1 cellular context compared by ENCODE assay signal in the genomic region with DNA sequence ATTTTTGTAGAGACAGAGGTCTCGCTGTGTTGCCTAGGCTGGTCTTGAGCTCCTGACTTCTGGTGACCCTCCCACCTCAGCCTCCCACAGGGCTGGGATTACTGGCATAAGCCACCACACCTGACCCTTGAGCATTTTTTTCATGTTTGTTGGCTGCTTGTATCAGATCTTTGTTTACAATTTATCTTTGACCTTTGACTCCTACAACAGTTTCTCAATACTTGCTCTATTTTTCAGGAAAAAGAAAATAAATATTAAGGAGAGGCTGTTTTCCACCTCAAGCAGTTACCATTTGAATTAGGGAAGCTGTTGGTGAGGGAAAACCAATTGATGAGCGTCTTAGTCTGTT.
TF ChIP-seq lines count a peak whose summit lies in the region.

No MANE protein-coding gene starts in this region.

TF ChIP-seq in HepG2, 621 proteins besides CTCF, POLR2A, EP300 and RAD21 (continued from another document and continues in another):
- TF ChIP-seq, protein P1, sequence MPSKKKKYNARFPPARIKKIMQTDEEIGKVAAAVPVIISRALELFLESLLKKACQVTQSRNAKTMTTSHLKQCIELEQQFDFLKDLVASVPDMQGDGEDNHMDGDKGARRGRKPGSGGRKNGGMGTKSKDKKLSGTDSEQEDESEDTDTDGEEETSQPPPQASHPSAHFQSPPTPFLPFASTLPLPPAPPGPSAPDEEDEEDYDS (CRISPR knock-in tag; IDR thresholded peaks at IDR 0.05) = no peak
- TF ChIP-seq ZNF138 (CRISPR knock-in tag; IDR thresholded peaks at IDR 0.05; ENCODE audit: low read depth) (no peak), ZNF235 (CRISPR knock-in tag; IDR thresholded peaks at IDR 0.05; ENCODE audit: borderline replicate concordance) (no peak), ZHX1 (CRISPR knock-in tag; IDR thresholded peaks at IDR 0.05; ENCODE audit: low read depth) (no peak), ZNF558 (CRISPR knock-in tag; IDR thresholded peaks at IDR 0.05; ENCODE audit: borderline replicate concordance) (no peak), MZF1 (CRISPR knock-in tag; IDR thresholded peaks at IDR 0.05; ENCODE audit: borderline replicate concordance) (no peak), TOE1 (CRISPR knock-in tag; IDR thresholded peaks at IDR 0.05) (no peak), SP4 (CRISPR knock-in tag; IDR thresholded peaks at IDR 0.05) (no peak), KLF11 (CRISPR knock-in tag; IDR thresholded peaks at IDR 0.05) (no peak), SATB2 (CRISPR knock-in tag; IDR thresholded peaks at IDR 0.05) (no peak), SMYD3 (CRISPR knock-in tag; IDR thresholded peaks at IDR 0.05) (no peak), CBX1 (IDR thresholded peaks at IDR 0.05; ENCODE audit: low read depth) (no peak), CREBL2 (CRISPR knock-in tag; IDR thresholded peaks at IDR 0.05; ENCODE audit: borderline replicate concordance) (no peak), ZNF878 (CRISPR knock-in tag; IDR thresholded peaks at IDR 0.05) (no peak), ZNF441 (CRISPR knock-in tag; IDR thresholded peaks at IDR 0.05; ENCODE audit: borderline replicate concordance) (no peak), ZNF317 (CRISPR knock-in tag; IDR thresholded peaks at IDR 0.05) (no peak), RCOR2 (CRISPR knock-in tag; IDR thresholded peaks at IDR 0.05) (peak; percentile 79), MTF1 (CRISPR knock-in tag; IDR thresholded peaks at IDR 0.05) (no peak), ZNF629 (CRISPR knock-in tag; conservative IDR thresholded peaks at IDR 0.05) (no peak), AKNA (CRISPR knock-in tag; IDR thresholded peaks at IDR 0.05; ENCODE audit: borderline replicate concordance) (no peak), ZNF331 (CRISPR knock-in tag; IDR thresholded peaks at IDR 0.05) (peak; percentile 53; the same call in 1 of the 2 replicates), ZKSCAN1 (IDR thresholded peaks at IDR 0.05; ENCODE audit: low read length) (no peak), ZNF543 (CRISPR knock-in tag; IDR thresholded peaks at IDR 0.05) (no peak), ZNF224 (CRISPR knock-in tag; IDR thresholded peaks at IDR 0.05) (no peak), ZNF451 (CRISPR knock-in tag; IDR thresholded peaks at IDR 0.05) (no peak), ZNF292 (CRISPR knock-in tag; IDR thresholded peaks at IDR 0.05; ENCODE audit: borderline replicate concordance, low read depth) (no peak), ZSCAN31 (CRISPR knock-in tag; IDR thresholded peaks at IDR 0.05; ENCODE audit: low read depth) (no peak), ZFAT (CRISPR knock-in tag; conservative IDR thresholded peaks at IDR 0.05) (no peak), ZBTB2 (CRISPR knock-in tag; IDR thresholded peaks at IDR 0.05; ENCODE audit: low read depth) (no peak), REL (CRISPR knock-in tag; conservative IDR thresholded peaks at IDR 0.05) (no peak), ZNF780A (CRISPR knock-in tag; IDR thresholded peaks at IDR 0.05) (no peak), ZBTB7B (CRISPR knock-in tag; IDR thresholded peaks at IDR 0.05) (no peak), CC2D1A (CRISPR knock-in tag; IDR thresholded peaks at IDR 0.05) (no peak), RFX1 (IDR thresholded peaks at IDR 0.05) (no peak), GABPB1 (CRISPR knock-in tag; IDR thresholded peaks at IDR 0.05) (no peak)
- TF ChIP-seq, protein P2, sequence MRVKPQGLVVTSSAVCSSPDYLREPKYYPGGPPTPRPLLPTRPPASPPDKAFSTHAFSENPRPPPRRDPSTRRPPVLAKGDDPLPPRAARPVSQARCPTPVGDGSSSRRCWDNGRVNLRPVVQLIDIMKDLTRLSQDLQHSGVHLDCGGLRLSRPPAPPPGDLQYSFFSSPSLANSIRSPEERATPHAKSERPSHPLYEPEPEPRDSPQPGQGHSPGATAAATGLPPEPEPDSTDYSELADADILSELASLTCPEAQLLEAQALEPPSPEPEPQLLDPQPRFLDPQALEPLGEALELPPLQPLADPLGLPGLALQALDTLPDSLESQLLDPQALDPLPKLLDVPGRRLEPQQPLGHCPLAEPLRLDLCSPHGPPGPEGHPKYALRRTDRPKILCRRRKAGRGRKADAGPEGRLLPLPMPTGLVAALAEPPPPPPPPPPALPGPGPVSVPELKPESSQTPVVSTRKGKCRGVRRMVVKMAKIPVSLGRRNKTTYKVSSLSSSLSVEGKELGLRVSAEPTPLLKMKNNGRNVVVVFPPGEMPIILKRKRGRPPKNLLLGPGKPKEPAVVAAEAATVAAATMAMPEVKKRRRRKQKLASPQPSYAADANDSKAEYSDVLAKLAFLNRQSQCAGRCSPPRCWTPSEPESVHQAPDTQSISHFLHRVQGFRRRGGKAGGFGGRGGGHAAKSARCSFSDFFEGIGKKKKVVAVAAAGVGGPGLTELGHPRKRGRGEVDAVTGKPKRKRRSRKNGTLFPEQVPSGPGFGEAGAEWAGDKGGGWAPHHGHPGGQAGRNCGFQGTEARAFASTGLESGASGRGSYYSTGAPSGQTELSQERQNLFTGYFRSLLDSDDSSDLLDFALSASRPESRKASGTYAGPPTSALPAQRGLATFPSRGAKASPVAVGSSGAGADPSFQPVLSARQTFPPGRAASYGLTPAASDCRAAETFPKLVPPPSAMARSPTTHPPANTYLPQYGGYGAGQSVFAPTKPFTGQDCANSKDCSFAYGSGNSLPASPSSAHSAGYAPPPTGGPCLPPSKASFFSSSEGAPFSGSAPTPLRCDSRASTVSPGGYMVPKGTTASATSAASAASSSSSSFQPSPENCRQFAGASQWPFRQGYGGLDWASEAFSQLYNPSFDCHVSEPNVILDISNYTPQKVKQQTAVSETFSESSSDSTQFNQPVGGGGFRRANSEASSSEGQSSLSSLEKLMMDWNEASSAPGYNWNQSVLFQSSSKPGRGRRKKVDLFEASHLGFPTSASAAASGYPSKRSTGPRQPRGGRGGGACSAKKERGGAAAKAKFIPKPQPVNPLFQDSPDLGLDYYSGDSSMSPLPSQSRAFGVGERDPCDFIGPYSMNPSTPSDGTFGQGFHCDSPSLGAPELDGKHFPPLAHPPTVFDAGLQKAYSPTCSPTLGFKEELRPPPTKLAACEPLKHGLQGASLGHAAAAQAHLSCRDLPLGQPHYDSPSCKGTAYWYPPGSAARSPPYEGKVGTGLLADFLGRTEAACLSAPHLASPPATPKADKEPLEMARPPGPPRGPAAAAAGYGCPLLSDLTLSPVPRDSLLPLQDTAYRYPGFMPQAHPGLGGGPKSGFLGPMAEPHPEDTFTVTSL (CRISPR knock-in tag; IDR thresholded peaks at IDR 0.05; ENCODE audit: borderline replicate concordance) = peak; percentile 81; the same call in 1 of the 2 replicates
- TF ChIP-seq, protein P3, sequence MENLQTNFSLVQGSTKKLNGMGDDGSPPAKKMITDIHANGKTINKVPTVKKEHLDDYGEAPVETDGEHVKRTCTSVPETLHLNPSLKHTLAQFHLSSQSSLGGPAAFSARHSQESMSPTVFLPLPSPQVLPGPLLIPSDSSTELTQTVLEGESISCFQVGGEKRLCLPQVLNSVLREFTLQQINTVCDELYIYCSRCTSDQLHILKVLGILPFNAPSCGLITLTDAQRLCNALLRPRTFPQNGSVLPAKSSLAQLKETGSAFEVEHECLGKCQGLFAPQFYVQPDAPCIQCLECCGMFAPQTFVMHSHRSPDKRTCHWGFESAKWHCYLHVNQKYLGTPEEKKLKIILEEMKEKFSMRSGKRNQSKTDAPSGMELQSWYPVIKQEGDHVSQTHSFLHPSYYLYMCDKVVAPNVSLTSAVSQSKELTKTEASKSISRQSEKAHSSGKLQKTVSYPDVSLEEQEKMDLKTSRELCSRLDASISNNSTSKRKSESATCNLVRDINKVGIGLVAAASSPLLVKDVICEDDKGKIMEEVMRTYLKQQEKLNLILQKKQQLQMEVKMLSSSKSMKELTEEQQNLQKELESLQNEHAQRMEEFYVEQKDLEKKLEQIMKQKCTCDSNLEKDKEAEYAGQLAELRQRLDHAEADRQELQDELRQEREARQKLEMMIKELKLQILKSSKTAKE (CRISPR knock-in tag; IDR thresholded peaks at IDR 0.05; ENCODE audit: borderline replicate concordance) = no peak
- TF ChIP-seq, protein P4, sequence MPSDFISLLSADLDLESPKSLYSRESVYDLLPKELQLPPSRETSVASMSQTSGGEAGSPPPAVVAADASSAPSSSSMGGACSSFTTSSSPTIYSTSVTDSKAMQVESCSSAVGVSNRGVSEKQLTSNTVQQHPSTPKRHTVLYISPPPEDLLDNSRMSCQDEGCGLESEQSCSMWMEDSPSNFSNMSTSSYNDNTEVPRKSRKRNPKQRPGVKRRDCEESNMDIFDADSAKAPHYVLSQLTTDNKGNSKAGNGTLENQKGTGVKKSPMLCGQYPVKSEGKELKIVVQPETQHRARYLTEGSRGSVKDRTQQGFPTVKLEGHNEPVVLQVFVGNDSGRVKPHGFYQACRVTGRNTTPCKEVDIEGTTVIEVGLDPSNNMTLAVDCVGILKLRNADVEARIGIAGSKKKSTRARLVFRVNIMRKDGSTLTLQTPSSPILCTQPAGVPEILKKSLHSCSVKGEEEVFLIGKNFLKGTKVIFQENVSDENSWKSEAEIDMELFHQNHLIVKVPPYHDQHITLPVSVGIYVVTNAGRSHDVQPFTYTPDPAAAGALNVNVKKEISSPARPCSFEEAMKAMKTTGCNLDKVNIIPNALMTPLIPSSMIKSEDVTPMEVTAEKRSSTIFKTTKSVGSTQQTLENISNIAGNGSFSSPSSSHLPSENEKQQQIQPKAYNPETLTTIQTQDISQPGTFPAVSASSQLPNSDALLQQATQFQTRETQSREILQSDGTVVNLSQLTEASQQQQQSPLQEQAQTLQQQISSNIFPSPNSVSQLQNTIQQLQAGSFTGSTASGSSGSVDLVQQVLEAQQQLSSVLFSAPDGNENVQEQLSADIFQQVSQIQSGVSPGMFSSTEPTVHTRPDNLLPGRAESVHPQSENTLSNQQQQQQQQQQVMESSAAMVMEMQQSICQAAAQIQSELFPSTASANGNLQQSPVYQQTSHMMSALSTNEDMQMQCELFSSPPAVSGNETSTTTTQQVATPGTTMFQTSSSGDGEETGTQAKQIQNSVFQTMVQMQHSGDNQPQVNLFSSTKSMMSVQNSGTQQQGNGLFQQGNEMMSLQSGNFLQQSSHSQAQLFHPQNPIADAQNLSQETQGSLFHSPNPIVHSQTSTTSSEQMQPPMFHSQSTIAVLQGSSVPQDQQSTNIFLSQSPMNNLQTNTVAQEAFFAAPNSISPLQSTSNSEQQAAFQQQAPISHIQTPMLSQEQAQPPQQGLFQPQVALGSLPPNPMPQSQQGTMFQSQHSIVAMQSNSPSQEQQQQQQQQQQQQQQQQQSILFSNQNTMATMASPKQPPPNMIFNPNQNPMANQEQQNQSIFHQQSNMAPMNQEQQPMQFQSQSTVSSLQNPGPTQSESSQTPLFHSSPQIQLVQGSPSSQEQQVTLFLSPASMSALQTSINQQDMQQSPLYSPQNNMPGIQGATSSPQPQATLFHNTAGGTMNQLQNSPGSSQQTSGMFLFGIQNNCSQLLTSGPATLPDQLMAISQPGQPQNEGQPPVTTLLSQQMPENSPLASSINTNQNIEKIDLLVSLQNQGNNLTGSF (CRISPR knock-in tag; IDR thresholded peaks at IDR 0.05) = no peak
